8 cellular contexts compared by ENCODE assay signal in the genomic region with DNA sequence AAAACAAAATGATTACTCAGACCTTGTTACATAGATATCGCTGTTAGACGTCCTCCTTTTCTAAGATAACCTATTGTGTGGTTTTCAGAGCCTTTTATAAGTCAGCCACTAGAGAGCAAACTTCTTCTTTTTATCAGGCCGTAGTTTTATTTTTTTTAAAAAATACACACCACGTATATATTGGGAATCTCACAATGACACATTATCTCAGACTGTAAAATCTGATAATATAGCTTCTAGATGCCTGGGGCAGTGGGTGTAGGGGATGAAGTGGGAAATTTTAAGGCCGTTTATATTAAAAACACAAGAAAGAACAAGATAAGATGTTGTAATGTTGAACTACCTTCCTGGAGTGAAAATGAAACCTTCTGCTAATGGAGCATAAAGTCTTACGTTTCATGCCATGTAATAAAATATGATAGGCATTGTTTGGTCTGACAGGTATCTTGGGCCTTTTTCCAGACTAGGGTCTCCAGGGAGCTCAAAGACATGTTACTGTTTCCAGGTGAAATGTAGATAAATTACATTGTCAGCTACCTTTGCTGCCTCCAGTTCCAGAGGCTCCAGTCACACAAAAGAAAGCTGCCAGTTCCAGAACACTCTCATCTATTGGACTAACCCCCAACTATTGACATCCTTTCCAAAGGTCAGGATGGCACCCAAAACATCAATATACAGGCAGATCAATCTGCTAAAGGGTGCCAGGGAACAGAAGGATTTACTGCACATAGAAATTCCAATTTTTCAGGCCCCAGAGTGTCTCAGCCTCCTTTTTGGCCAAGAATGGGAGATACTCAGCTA.
DNase-seq lines count a peak whose midpoint lies in the region; ATAC-seq and TF ChIP-seq lines count a peak whose summit lies in the region.

No MANE protein-coding gene starts in this region.

- H3K4me3 Mint-ChIP-seq in activated CD4-positive, alpha-beta T cell treated with anti-CD3 and anti-CD28 coated beads, Interleukin-2, amount 10 ng/mL, durations not matched to agents 24 days and 14 days, result peak overlapping the region; percentile 86
- no peak overlapping the region for H3K4me3 Mint-ChIP-seq in GM23338
- no peak overlapping the region for H3K4me3 Mint-ChIP-seq in glutamatergic neuron (ENCODE audit: unreplicated experiment)

- H3K27ac ChIP-seq in GM23338 (ENCODE audit: low read depth) (no peak overlapping the region), ovary (peak overlapping the region in 1 of 2 donors; percentile 0)

- ATAC-seq in GM23338, result no peak
- ATAC-seq in esophagus mucosa, result peak; percentile 37

- H3K27me3 Mint-ChIP-seq in activated CD4-positive, alpha-beta T cell treated with anti-CD3 and anti-CD28 coated beads, Interleukin-2, amount 10 ng/mL, durations not matched to agents 24 days and 14 days, result peaks cover 2% of the 10 kb centered on the region
- H3K27me3 Mint-ChIP-seq in GM23338 (ENCODE audit: insufficient read depth, low read depth, poor library complexity) (no peaks in the 10 kb centered on the region), glutamatergic neuron (ENCODE audit: unreplicated experiment) (peaks cover 2% of the 10 kb centered on the region)

- H3F3A ChIP-seq in GM23338 (replicated peaks; ENCODE audit: low read depth), result no peaks in the 10 kb centered on the region

- peaks cover 5% of the 10 kb centered on the region; the same call in 1 of the 2 replicates for H3K9me2 ChIP-seq in GM23338 (ENCODE audit: insufficient read depth)

- H3K79me2 ChIP-seq in GM23338 (replicated peaks; ENCODE audit: insufficient read depth), result no peaks in the 10 kb centered on the region

- H3K36me3 Mint-ChIP-seq in activated CD4-positive, alpha-beta T cell treated with anti-CD3 and anti-CD28 coated beads, Interleukin-2, amount 10 ng/mL, durations not matched to agents 24 days and 14 days (ENCODE audit: low read depth), result no peaks in the 10 kb centered on the region
- no peaks in the 10 kb centered on the region; the same call in 2 of the 3 replicates for H3K36me3 Mint-ChIP-seq in GM23338 (ENCODE audit: low read depth)
- no peaks in the 10 kb centered on the region for H3K36me3 Mint-ChIP-seq in glutamatergic neuron (ENCODE audit: unreplicated experiment)

- H3K4me1 Mint-ChIP-seq in activated CD4-positive, alpha-beta T cell treated with anti-CD3 and anti-CD28 coated beads, Interleukin-2, amount 10 ng/mL, durations not matched to agents 24 days and 14 days, result peaks cover 9% of the 10 kb centered on the region
- H3K4me1 Mint-ChIP-seq in GM23338 (no peaks in the 10 kb centered on the region), glutamatergic neuron (ENCODE audit: low read depth, unreplicated experiment) (peaks cover 8% of the 10 kb centered on the region)

- H2AFZ ChIP-seq in GM23338, result 0 out of 2 replicates have a peak overlapping the region, but pooled peaks have one; percentile 1

- TF ChIP-seq EP300 in ovary (IDR thresholded peaks at IDR 0.05), result no peak

- H3K27me3 ChIP-seq in GM23338 (ENCODE audit: insufficient read depth), result no peaks in the 10 kb centered on the region
- no peaks in the 10 kb centered on the region for H3K27me3 ChIP-seq in ovary

- no peak overlapping the region for H3K4me2 ChIP-seq in GM23338

- WGBS in ovary, 3 donors, result 0 to 2% (median 1%) methylated on average over 6 of the region's 6 CpGs

- DNase-seq in activated CD4-positive, alpha-beta T cell treated with anti-CD3 and anti-CD28 coated beads, Interleukin-2, amount 10 ng/mL, durations not matched to agents 24 days and 14 days, result peak; percentile 61
- no peak for DNase-seq in activated CD4-positive, alpha-beta T cell treated with anti-CD3 and anti-CD28 coated beads for 1 hour
- DNase-seq in GM23338 (ENCODE audit: low spot score), result peak; percentile 50
- DNase-seq in LNCaP clone FGC (ENCODE audit: low read depth), result no peak
- DNase-seq in SKM-1 (lab: John Stamatoyannopoulos, UW; ENCODE audit: unreplicated experiment), result peak; percentile 19
- DNase-seq in ovary, result no peak
- DNase-seq in glutamatergic neuron, result no peak

- H4K20me1 ChIP-seq in GM23338 (replicated peaks; ENCODE audit: insufficient read depth), result no peaks in the 10 kb centered on the region

- H3K36me3 ChIP-seq in GM23338 (ENCODE audit: insufficient read depth) (no peaks in the 10 kb centered on the region), ovary (no peaks in the 10 kb centered on the region)

- intact Hi-C loops in activated CD4-positive, alpha-beta T cell treated with anti-CD3 and anti-CD28 coated beads, Interleukin-2, amount 10 ng/mL, durations not matched to agents 24 days and 14 days (cut with micrococcal nuclease), result loop anchor here (10.0 kb wide), 1 partner anchor 1043 kb away; no protein-coding TSS in a partner anchor
- intact Hi-C loops in ovary (cut with DNase I), result loop anchor here in 1 of 4 donors (10.0 kb wide), 1 partner anchor 1543 kb away; no protein-coding TSS in a partner anchor

- H3K4me3 ChIP-seq in GM23338 (no peak overlapping the region), LNCaP clone FGC (ENCODE audit: low read depth, low read length) (peak overlapping the region; percentile 33), ovary (peak overlapping the region; percentile 33)

- H3K27ac Mint-ChIP-seq in activated CD4-positive, alpha-beta T cell treated with anti-CD3 and anti-CD28 coated beads, Interleukin-2, amount 10 ng/mL, durations not matched to agents 24 days and 14 days, result peak overlapping the region; percentile 62
- H3K27ac Mint-ChIP-seq in GM23338, result no peak overlapping the region
- no peak overlapping the region for H3K27ac Mint-ChIP-seq in glutamatergic neuron (ENCODE audit: unreplicated experiment)

- no peaks in the 10 kb centered on the region for H3K9me3 Mint-ChIP-seq in activated CD4-positive, alpha-beta T cell treated with anti-CD3 and anti-CD28 coated beads, Interleukin-2, amount 10 ng/mL, durations not matched to agents 24 days and 14 days
- H3K9me3 Mint-ChIP-seq in GM23338 (no peaks in the 10 kb centered on the region), glutamatergic neuron (ENCODE audit: unreplicated experiment) (no peaks in the 10 kb centered on the region)

- TF ChIP-seq POLR2A in ovary (IDR thresholded peaks at IDR 0.05), result no peak

- H3K9me3 ChIP-seq in ovary, result no peaks in the 10 kb centered on the region

- TF ChIP-seq CTCF in GM23338 (conservative IDR thresholded peaks at IDR 0.05; ENCODE audit: low read depth in 2 of 2) (peak; percentile 43 to 62), LNCaP clone FGC (IDR thresholded peaks at IDR 0.05; ENCODE audit: control insufficient read depth, extremely low read depth, insufficient read depth) (0 out of 2 replicates have a peak, but pooled peaks have one; percentile 14), ovary (IDR thresholded peaks at IDR 0.05) (peak in 1 of 3 donors; percentile 22), glutamatergic neuron (IDR thresholded peaks at IDR 0.05; ENCODE audit: partially characterized antibody, unreplicated experiment) (no peak)

- H3K4me1 ChIP-seq in GM23338 (ENCODE audit: insufficient read depth) (no peaks in the 10 kb centered on the region), ovary (ENCODE audit: insufficient read depth) (no peaks in the 10 kb centered on the region)

TF ChIP-seq in GM23338, 12 proteins besides CTCF, POLR2A, EP300 and RAD21 (continues in another document):
- no peak for TF ChIP-seq EZH2phosphoT487 (IDR thresholded peaks at IDR 0.05; ENCODE audit: unreplicated experiment)
- no peak for TF ChIP-seq JUNB (IDR thresholded peaks at IDR 0.05; ENCODE audit: unreplicated experiment)
- TF ChIP-seq ZNF114 (CRISPR knock-in tag; IDR thresholded peaks at IDR 0.05), result no peak
- TF ChIP-seq, protein P1, sequence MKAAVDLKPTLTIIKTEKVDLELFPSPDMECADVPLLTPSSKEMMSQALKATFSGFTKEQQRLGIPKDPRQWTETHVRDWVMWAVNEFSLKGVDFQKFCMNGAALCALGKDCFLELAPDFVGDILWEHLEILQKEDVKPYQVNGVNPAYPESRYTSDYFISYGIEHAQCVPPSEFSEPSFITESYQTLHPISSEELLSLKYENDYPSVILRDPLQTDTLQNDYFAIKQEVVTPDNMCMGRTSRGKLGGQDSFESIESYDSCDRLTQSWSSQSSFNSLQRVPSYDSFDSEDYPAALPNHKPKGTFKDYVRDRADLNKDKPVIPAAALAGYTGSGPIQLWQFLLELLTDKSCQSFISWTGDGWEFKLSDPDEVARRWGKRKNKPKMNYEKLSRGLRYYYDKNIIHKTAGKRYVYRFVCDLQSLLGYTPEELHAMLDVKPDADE (IDR thresholded peaks at IDR 0.05), result no peak
- no peak for TF ChIP-seq NANOG (IDR thresholded peaks at IDR 0.05; ENCODE audit: borderline replicate concordance)
- TF ChIP-seq ZNF331 (CRISPR knock-in tag; IDR thresholded peaks at IDR 0.05; ENCODE audit: low read depth), result no peak

Comparison
In these comparisons a context has a peak if more than half of its experiments do, and no peak if none do; other contexts are left out.
1. DNase-seq: peak in activated CD4-positive, alpha-beta T cell treated with anti-CD3 and anti-CD28 coated beads, Interleukin-2, amount 10 ng/mL, durations not matched to agents 24 days and 14 days (single experiment), GM23338 (single experiment) and SKM-1 (single experiment); none in activated CD4-positive, alpha-beta T cell treated with anti-CD3 and anti-CD28 coated beads for 1 hour (single experiment), LNCaP clone FGC (single experiment), ovary (0 of 5) and glutamatergic neuron (single experiment).